ENCODE assay signal across 11 cellular contexts in the genomic region with DNA sequence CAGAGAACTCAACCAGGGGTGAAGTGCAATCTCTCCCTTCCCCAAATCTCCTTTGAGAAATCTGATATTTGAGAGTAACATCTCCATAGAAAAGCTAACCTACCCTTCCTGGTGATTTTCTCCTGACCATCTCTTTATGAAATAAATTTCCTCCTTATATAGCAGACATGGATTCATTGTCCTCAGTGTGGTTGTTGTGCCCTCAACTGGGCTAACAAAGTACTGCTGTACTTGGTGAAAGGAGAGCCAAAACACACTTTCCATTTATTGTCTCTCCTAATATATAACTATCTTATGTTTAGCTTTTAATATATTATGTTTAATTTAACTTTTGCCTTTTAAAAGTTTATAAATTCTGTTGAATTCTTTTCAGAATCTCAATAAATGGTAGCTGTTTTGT.
DNase-seq lines count a peak whose midpoint lies in the region; TF ChIP-seq lines count a peak whose summit lies in the region.
"Had no signal": no experiment of that assay in that cellular context is flagged by ENCODE, and none has a peak within 500 bp of the region (broad histone marks: within the 10 kb centered on the region; RNA-seq: fewer than 3 reads in every experiment).

No MANE protein-coding gene starts in this region.

- H3K9ac ChIP-seq in Karpas-422 (ENCODE audit: low read length) = no peak overlapping the region

- H3K4me3 ChIP-seq in Karpas-422 (ENCODE audit: low read length) = no peak overlapping the region
- no peak overlapping the region for H3K4me3 ChIP-seq in HAP-1

- peak; percentile 21 for TF ChIP-seq CTCF in nephron progenitor cell (IDR thresholded peaks at IDR 0.05)

- no peak overlapping the region for H3K4me3 Mint-ChIP-seq in nephron progenitor cell
- H3K4me3 Mint-ChIP-seq: activated naive CD4-positive, alpha-beta T cell treated with anti-CD3 and anti-CD28 coated beads for 36 hours had no signal

- H3K27ac ChIP-seq in Karpas-422 (ENCODE audit: low read length) = no peak overlapping the region

- H3K9me3 Mint-ChIP-seq in nephron progenitor cell = no peaks in the 10 kb centered on the region

- DNase-seq in DMS53 treated with DMSO at 0.1 percent for 48 hours (lab: John Stamatoyannopoulos, UW; ENCODE audit: unreplicated experiment) = peak; percentile 85
- DNase-seq in Karpas-422 = peak; percentile 48
- peak; percentile 7 for DNase-seq in astrocyte of the hippocampus (ENCODE audit: low read depth, low spot score)
- DNase-seq in nephron progenitor cell = no peak
- DNase-seq in HAP-1 (ENCODE audit: low spot score in 2 of 2) = no peak
- DNase-seq in mucosa of gallbladder (ENCODE audit: low spot score) = no peak
- DNase-seq in NCI-H524 treated with DMSO at 0.1 percent for 48 hours (lab: John Stamatoyannopoulos, UW) = no peak
- DNase-seq: activated naive CD4-positive, alpha-beta T cell treated with anti-CD3 and anti-CD28 coated beads for 36 hours; mesenchymal stem cell; NCI-H2171; stimulated activated CD4-positive, alpha-beta T cell treated with anti-CD3 and anti-CD28 coated beads, Interleukin-12 subunit alpha, Interleukin-12 subunit beta, amount 100 ng/mL, for 4 hours had no signal

- H3K36me3 Mint-ChIP-seq in nephron progenitor cell (ENCODE audit: low read depth) = no peaks in the 10 kb centered on the region

- no peak overlapping the region for H2AFZ ChIP-seq in Karpas-422 (ENCODE audit: low read length)

- no peaks in the 10 kb centered on the region for H3K4me1 ChIP-seq in Karpas-422 (ENCODE audit: low read length)
- no peaks in the 10 kb centered on the region for H3K4me1 ChIP-seq in HAP-1

- H4K20me1 ChIP-seq in Karpas-422 (ENCODE audit: insufficient read depth, low read depth, low read length) = no peaks in the 10 kb centered on the region

- H3K27ac Mint-ChIP-seq in nephron progenitor cell = no peak overlapping the region
- H3K27ac Mint-ChIP-seq: activated naive CD4-positive, alpha-beta T cell treated with anti-CD3 and anti-CD28 coated beads for 36 hours had no signal

- H3K27me3 ChIP-seq in Karpas-422 (ENCODE audit: low read length) = no peaks in the 10 kb centered on the region
- H3K27me3 ChIP-seq in HAP-1 (ENCODE audit: low read depth) = no peaks in the 10 kb centered on the region

- H3K4me1 Mint-ChIP-seq in nephron progenitor cell = no peaks in the 10 kb centered on the region

- no peaks in the 10 kb centered on the region for H3K79me2 ChIP-seq in Karpas-422 (ENCODE audit: low read length)

- no peaks in the 10 kb centered on the region for H3K27me3 Mint-ChIP-seq in nephron progenitor cell (ENCODE audit: low read depth, poor library complexity)

- H3K9me3 ChIP-seq in Karpas-422 (ENCODE audit: low read length) (no peaks in the 10 kb centered on the region; the same call in 1 of the 2 replicates), HAP-1 (no peaks in the 10 kb centered on the region)

- no peaks in the 10 kb centered on the region for H3K9me2 ChIP-seq in Karpas-422 (replicated peaks; ENCODE audit: insufficient read depth, low read length)

- in situ Hi-C loops in HAP-1 (cut with MboI; ENCODE audit: low sequenced_read_pairs) = no loop called here

- H3K4me2 ChIP-seq in Karpas-422 (ENCODE audit: low read depth, low read length, poor library complexity, severe bottlenecking) = no peak overlapping the region

- H3K36me3 ChIP-seq in Karpas-422 (ENCODE audit: insufficient read depth, low read length) (no peaks in the 10 kb centered on the region), HAP-1 (replicated peaks) (no peaks in the 10 kb centered on the region)

Comparison
In these comparisons a context has a peak if more than half of its experiments do, and no peak if none do; other contexts are left out.
1. DNase-seq: peak in DMS53 treated with DMSO at 0.1 percent for 48 hours (single experiment), Karpas-422 (single experiment) and astrocyte of the hippocampus (single experiment); none in nephron progenitor cell (single experiment), HAP-1 (0 of 2), mucosa of gallbladder (single experiment) and NCI-H524 treated with DMSO at 0.1 percent for 48 hours (single experiment).